Comparison of ENCODE assay signal across 34 cellular contexts in the genomic region with DNA sequence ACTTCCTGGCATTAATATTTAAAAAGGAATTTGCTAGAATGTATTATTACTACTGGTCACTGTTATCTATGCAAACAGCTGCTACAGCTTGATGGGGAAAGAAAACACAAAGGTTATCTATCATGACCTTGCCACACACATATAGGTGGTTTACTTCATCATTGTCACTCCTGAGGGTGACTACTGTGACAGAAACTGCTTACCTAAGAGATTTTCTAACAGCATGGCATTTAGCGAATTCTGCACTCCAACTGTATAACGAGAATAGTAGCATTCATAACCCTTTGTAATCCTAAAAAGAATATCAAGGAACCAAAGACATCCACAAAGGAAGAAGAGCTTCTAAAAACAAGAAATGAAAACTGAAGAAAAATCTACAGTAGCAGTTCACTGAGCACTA.
"Had no signal": no experiment of that assay in that cellular context is flagged by ENCODE, and none has a peak within 500 bp of the region (broad histone marks: within the 10 kb centered on the region; RNA-seq: fewer than 3 reads in every experiment).

No MANE protein-coding gene starts in this region.

- H3K9me3 ChIP-seq: Peyer's patch had no signal

- H3K4me2 ChIP-seq: KMS-11 had no signal

- H3K27me3 ChIP-seq: brain microvascular endothelial cell, Peyer's patch had no signal

- H3K27ac ChIP-seq: brain microvascular endothelial cell, KMS-11, Peyer's patch had no signal

- H3K36me3 ChIP-seq: brain microvascular endothelial cell, Peyer's patch had no signal

- H3K4me3 ChIP-seq: Peyer's patch had no signal

- H3K9ac ChIP-seq: KMS-11 had no signal

- H3K4me1 ChIP-seq: Peyer's patch had no signal

- DNase-seq: activated CD4-positive, alpha-beta T cell treated with anti-CD3 and anti-CD28 coated beads, Interleukin-2, amount 10 ng/mL, durations not matched to agents 24 days and 14 days; activated CD4-positive, alpha-beta T cell treated with anti-CD3 and anti-CD28 coated beads, Interleukin-2, amount 50 U/mL, for 4 hours; activated CD8-positive, alpha-beta T cell treated with anti-CD3 and anti-CD28 coated beads for 36 hours; activated effector memory CD4-positive, alpha-beta T cell treated with anti-CD3 and anti-CD28 coated beads, Interleukin-2, amount 50 U/mL, for 16 hours; activated naive CD4-positive, alpha-beta T cell; activated naive CD4-positive, alpha-beta T cell treated with anti-CD3 and anti-CD28 coated beads, Interleukin-2, amount 50 U/mL, for 16 hours; activated naive CD8-positive, alpha-beta T cell treated with anti-CD3 and anti-CD28 coated beads for 36 hours; activated T-cell treated with anti-CD3 and anti-CD28 coated beads, Interleukin-2, amount 50 U/mL, for 1 hour; activated T-cell treated with anti-CD3 and anti-CD28 coated beads, Interleukin-2, amount 50 U/mL, for 72 hours; amniotic stem cell; aorta; brain microvascular endothelial cell; caudate nucleus; cerebellar nuclear complex; cortex of kidney; MM.1S; NCI-H1092 treated with DMSO at 0.1 percent for 48 hours; NCI-H1417; NCI-H146; NCI-H187; NCI-H2029 treated with DMSO at 0.1 percent for 48 hours; NCI-H2107; NCI-H2171 treated with DMSO at 0.1 percent for 48 hours; NCI-H2227 treated with DMSO at 0.1 percent for 48 hours; NCI-H446; NCI-H524; NCI-H69; NCI-H82; PC-3; Peyer's patch; RPMI8226; SHP77 treated with DMSO at 0.1 percent for 48 hours had no signal

- ATAC-seq: activated CD8-positive, alpha-beta T cell treated with anti-CD3 and anti-CD28 coated beads for 36 hours; activated T-cell treated with anti-CD3 and anti-CD28 coated beads, Interleukin-2, amount 50 U/mL, for 72 hours; activated T-helper 17 cell treated with anti-CD3 and anti-CD28 coated beads, Interleukin-2, amount 50 U/mL, for 72 hours; PC-3 had no signal
